In the genomic region with DNA sequence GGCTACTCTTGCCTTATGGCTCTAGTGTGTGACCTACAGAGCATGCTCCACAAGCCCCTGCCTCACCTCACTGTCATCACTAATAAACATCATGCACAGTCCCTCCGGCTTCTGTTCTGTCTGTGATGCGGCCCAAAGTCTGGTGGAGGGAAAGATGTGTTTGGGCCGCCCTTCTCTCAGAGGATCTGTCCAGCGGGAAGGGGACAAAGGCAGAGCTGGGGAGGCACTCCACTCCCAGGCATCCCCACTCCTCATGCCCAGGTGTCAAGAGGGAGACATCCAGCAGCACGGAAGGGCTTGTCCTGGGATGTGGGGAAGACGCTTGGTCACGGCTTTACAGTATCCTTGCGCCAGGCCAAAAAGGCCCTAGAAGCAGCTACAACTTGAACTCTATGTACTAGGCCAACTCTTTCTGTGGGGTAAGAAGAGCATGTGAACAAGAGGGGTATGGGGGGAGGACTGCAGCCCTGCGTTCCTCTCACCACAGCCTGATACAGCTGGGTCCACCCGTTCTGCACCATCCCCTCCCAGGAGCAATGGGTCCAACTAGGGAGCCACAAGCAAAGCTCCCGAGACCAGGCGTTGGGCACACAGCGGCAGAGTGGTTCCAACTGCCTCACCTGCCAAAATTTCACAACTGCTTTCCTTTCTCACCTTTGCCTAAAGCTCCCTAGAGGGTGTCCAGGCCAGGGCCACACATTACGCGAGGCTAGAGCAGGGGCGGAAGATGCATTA, we compare ENCODE assay signal across 19 cellular contexts.
"Had no signal": no experiment of that assay in that cellular context is flagged by ENCODE, and none has a peak within 500 bp of the region (broad histone marks: within the 10 kb centered on the region; RNA-seq: fewer than 3 reads in every experiment).

No MANE protein-coding gene starts in this region.

- ATAC-seq: activated T-cell treated with anti-CD3 and anti-CD28 coated beads, Interleukin-2, amount 50 U/mL, for 4 hours; right cardiac atrium; WTC11 had no signal

- DNase-seq: activated CD4-positive, alpha-beta memory T cell treated with anti-CD3 and anti-CD28 coated beads for 36 hours; activated CD4-positive, alpha-beta T cell treated with anti-CD3 and anti-CD28 coated beads for 4 hours; activated gamma-delta T cell; activated T-cell treated with anti-CD3 and anti-CD28 coated beads, Interleukin-2, amount 50 U/mL, for 4 hours; amygdala; dermis blood vessel endothelial cell; effector memory CD4-positive, alpha-beta T cell; esophagus squamous epithelium; mucosa of descending colon; naive B cell; psoas muscle; right cardiac atrium; SW 1271; testis had no signal

- H3K27me3 ChIP-seq: esophagus squamous epithelium, testis had no signal

- H3K4me1 ChIP-seq: esophagus squamous epithelium, psoas muscle had no signal

- H3K4me3 ChIP-seq: esophagus squamous epithelium, mucosa of descending colon, psoas muscle, skin epidermis, testis had no signal

- H3K4me3 Mint-ChIP-seq: activated CD4-positive, alpha-beta memory T cell treated with anti-CD3 and anti-CD28 coated beads for 36 hours; activated naive CD8-positive, alpha-beta T cell; activated T-cell treated with anti-CD3 and anti-CD28 coated beads, Interleukin-2, amount 50 U/mL, for 4 hours; memory B cell; naive B cell; T-helper 2 cell treated with Interferon-gamma antibody and Interleukin-4, amounts not matched to agents 5 μg/mL and 100 μg/mL, for 36 hours; WTC11 had no signal

- H3K36me3 Mint-ChIP-seq: activated naive CD8-positive, alpha-beta T cell had no signal

- H3K9me3 Mint-ChIP-seq: activated CD4-positive, alpha-beta memory T cell treated with anti-CD3 and anti-CD28 coated beads for 36 hours; activated T-cell treated with anti-CD3 and anti-CD28 coated beads, Interleukin-2, amount 50 U/mL, for 4 hours; memory B cell; T-helper 2 cell treated with Interferon-gamma antibody and Interleukin-4, amounts not matched to agents 5 μg/mL and 100 μg/mL, for 36 hours; WTC11 had no signal

- H3K27ac ChIP-seq: esophagus squamous epithelium, psoas muscle, skin epidermis, testis had no signal

- H3K27ac Mint-ChIP-seq: activated CD4-positive, alpha-beta memory T cell treated with anti-CD3 and anti-CD28 coated beads for 36 hours; activated naive CD8-positive, alpha-beta T cell; memory B cell; T-helper 2 cell treated with Interferon-gamma antibody and Interleukin-4, amounts not matched to agents 5 μg/mL and 100 μg/mL, for 36 hours; WTC11 had no signal

- H3K27me3 Mint-ChIP-seq: activated CD4-positive, alpha-beta memory T cell treated with anti-CD3 and anti-CD28 coated beads for 36 hours; activated naive CD8-positive, alpha-beta T cell; memory B cell; naive B cell had no signal

- H3K9me3 ChIP-seq: esophagus squamous epithelium, mucosa of descending colon, psoas muscle, testis had no signal
